Comparison of ENCODE assay signal across 24 cellular contexts in genomic region chrX:27619459-27619858, GRCh38. TPM values are rescaled to one million over a fixed set of nuclear protein-coding genes. Genes with fewer than 3 reads are reported as not detected.
"Had no signal": no experiment of that assay in that cellular context is flagged by ENCODE, and none has a peak within 500 bp of the region (broad histone marks: within the 10 kb centered on the region; RNA-seq: fewer than 3 reads in every experiment).

No MANE protein-coding gene starts in this region.

- H3K27ac Mint-ChIP-seq: endodermal cell, natural killer cell had no signal

- ATAC-seq: esophagus mucosa, gastroesophageal sphincter, natural killer cell had no signal

- H3K4me1 Mint-ChIP-seq: natural killer cell, neural crest cell had no signal

- H3K9me3 Mint-ChIP-seq: neural crest cell had no signal

- H3K4me3 Mint-ChIP-seq: endodermal cell, natural killer cell, neural crest cell had no signal

- H3K36me3 Mint-ChIP-seq: natural killer cell had no signal

- DNase-seq: colonic mucosa; effector CD4-positive, alpha-beta T cell; endodermal cell; natural killer cell; posterior cingulate gyrus; sigmoid colon; stimulated activated CD4-positive, alpha-beta T cell treated with anti-CD3 and anti-CD28 coated beads, Interleukin-12 subunit alpha, Interleukin-12 subunit beta, amount 100 ng/mL, for 4 hours; stimulated activated naive CD4-positive, alpha-beta T cell treated with Interleukin-2 at 50 U/mL for 16 hours had no signal

RNA-seq across cellular contexts. Expression of gene DCAF8L2, which starts 29.3 kb away (rescaled TPM):
- total RNA-seq: cerebellum, colonic mucosa, dermis microvascular lymphatic vessel endothelial cell, endodermal cell, esophagus mucosa, fibroblast of lung, fibroblast of villous mesenchyme, kidney epithelial cell, liver, mammary epithelial cell, mesenteric fat pad, mucosa of gallbladder, myocyte, natural killer cell, neural crest cell, osteocyte, right atrium auricular region, sigmoid colon, urinary bladder had no signal
